ENCODE assay signal across 1 cellular context in the genomic region with DNA sequence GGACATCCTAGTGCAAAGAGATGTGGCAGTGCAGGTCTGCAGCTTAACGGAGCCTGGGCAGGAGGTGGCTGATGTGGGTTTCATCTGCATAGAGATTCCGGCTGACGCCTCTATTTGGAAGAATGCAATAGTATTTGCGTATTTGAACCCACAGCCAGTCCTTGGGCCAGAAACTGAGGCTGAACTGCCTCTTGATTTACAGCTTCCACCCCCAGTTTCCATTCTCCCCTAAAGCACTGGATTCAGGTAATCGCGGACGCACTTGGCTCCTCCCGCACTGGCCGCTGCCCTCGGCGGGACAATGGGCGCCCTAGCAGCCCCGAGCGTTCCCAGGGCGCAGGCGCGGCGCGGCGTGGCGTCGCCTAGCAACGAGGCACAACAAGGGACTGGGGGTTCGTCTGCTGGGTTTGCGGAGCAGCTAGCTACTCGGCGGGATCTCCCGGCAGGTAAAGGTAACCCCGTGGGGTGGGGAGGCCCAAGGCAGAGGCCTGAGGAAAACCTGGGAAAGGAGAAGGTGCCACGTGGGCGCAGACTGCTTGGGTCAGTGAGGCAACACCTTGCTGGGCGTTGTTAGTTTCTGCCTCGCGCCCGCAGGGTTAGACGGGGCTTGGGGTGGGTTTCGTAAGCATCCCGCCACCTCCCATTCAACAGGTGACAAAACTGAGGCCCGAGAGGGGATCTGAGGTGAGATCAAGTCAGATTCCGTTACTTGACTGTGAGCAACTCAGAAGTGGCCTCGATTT.
A peak's percentile ranks its signal among the peaks of the same experiment; 100 is the strongest.
TF ChIP-seq lines count a peak whose summit lies in the region.

A gene with protein sequence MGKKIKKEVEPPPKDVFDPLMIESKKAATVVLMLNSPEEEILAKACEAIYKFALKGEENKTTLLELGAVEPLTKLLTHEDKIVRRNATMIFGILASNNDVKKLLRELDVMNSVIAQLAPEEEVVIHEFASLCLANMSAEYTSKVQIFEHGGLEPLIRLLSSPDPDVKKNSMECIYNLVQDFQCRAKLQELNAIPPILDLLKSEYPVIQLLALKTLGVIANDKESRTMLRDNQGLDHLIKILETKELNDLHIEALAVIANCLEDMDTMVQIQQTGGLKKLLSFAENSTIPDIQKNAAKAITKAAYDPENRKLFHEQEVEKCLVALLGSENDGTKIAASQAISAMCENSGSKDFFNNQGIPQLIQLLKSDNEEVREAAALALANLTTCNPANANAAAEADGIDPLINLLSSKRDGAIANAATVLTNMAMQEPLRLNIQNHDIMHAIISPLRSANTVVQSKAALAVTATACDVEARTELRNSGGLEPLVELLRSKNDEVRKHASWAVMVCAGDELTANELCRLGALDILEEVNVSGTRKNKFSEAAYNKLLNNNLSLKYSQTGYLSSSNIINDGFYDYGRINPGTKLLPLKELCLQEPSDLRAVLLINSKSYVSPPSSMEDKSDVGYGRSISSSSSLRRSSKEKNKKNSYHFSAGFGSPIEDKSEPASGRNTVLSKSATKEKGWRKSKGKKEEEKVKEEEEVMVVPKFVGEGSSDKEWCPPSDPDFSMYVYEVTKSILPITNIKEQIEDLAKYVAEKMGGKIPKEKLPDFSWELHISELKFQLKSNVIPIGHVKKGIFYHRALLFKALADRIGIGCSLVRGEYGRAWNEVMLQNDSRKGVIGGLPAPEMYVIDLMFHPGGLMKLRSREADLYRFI (plus strand): TSS at position 393 of the 743 bp plus-strand sequence. CDS start 3,944 bp downstream, outside the sequence.

TF ChIP-seq in HEK293, 187 proteins besides CTCF, POLR2A, EP300 and RAD21 (continued from another document and continues in another):
- TF ChIP-seq, protein P1, sequence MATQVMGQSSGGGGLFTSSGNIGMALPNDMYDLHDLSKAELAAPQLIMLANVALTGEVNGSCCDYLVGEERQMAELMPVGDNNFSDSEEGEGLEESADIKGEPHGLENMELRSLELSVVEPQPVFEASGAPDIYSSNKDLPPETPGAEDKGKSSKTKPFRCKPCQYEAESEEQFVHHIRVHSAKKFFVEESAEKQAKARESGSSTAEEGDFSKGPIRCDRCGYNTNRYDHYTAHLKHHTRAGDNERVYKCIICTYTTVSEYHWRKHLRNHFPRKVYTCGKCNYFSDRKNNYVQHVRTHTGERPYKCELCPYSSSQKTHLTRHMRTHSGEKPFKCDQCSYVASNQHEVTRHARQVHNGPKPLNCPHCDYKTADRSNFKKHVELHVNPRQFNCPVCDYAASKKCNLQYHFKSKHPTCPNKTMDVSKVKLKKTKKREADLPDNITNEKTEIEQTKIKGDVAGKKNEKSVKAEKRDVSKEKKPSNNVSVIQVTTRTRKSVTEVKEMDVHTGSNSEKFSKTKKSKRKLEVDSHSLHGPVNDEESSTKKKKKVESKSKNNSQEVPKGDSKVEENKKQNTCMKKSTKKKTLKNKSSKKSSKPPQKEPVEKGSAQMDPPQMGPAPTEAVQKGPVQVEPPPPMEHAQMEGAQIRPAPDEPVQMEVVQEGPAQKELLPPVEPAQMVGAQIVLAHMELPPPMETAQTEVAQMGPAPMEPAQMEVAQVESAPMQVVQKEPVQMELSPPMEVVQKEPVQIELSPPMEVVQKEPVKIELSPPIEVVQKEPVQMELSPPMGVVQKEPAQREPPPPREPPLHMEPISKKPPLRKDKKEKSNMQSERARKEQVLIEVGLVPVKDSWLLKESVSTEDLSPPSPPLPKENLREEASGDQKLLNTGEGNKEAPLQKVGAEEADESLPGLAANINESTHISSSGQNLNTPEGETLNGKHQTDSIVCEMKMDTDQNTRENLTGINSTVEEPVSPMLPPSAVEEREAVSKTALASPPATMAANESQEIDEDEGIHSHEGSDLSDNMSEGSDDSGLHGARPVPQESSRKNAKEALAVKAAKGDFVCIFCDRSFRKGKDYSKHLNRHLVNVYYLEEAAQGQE (tag by site-specific recombination; IDR thresholded peaks at IDR 0.05): no peak
- TF ChIP-seq, protein P2, sequence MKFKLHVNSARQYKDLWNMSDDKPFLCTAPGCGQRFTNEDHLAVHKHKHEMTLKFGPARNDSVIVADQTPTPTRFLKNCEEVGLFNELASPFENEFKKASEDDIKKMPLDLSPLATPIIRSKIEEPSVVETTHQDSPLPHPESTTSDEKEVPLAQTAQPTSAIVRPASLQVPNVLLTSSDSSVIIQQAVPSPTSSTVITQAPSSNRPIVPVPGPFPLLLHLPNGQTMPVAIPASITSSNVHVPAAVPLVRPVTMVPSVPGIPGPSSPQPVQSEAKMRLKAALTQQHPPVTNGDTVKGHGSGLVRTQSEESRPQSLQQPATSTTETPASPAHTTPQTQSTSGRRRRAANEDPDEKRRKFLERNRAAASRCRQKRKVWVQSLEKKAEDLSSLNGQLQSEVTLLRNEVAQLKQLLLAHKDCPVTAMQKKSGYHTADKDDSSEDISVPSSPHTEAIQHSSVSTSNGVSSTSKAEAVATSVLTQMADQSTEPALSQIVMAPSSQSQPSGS (tag by site-specific recombination; IDR thresholded peaks at IDR 0.05; ENCODE audit: low read depth): no peak
- TF ChIP-seq, protein P3, sequence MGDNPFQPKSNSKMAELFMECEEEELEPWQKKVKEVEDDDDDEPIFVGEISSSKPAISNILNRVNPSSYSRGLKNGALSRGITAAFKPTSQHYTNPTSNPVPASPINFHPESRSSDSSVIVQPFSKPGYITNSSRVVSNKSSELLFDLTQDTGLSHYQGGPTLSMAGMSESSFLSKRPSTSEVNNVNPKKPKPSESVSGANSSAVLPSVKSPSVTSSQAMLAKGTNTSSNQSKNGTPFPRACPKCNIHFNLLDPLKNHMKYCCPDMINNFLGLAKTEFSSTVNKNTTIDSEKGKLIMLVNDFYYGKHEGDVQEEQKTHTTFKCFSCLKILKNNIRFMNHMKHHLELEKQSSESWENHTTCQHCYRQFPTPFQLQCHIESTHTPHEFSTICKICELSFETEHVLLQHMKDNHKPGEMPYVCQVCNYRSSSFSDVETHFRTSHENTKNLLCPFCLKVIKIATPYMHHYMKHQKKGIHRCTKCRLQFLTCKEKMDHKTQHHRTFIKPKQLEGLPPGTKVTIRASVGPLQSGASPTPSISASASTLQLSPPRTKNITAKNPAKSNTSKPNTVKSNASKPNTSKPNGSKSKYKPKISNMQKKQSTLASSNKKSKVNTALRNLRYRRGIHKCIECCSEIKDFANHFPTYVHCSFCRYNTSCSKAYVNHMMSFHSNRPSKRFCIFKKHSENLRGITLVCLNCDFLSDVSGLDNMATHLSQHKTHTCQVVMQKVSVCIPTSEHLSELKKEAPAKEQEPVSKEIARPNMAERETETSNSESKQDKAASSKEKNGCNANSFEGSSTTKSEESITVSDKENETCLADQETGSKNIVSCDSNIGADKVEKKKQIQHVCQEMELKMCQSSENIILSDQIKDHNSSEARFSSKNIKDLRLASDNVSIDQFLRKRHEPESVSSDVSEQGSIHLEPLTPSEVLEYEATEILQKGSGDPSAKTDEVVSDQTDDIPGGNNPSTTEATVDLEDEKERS (tag by site-specific recombination; IDR thresholded peaks at IDR 0.05): no peak
- TF ChIP-seq ZNF394 (tag by site-specific recombination; IDR thresholded peaks at IDR 0.05; ENCODE audit: borderline replicate concordance) (peak; percentile 23; the same call in 1 of the 2 replicates), ZNF2 (tag by site-specific recombination; IDR thresholded peaks at IDR 0.05) (peak; percentile 47; the same call in 1 of the 2 replicates), ZNF776 (tag by site-specific recombination; IDR thresholded peaks at IDR 0.05; ENCODE audit: borderline replicate concordance) (no peak), KLF8 (tag by site-specific recombination; IDR thresholded peaks at IDR 0.05) (no peak), MEIS1 (CRISPR knock-in tag; IDR thresholded peaks at IDR 0.05; ENCODE audit: borderline replicate concordance) (no peak), ZNF248 (tag by site-specific recombination; IDR thresholded peaks at IDR 0.05) (no peak), ZNF529 (tag by site-specific recombination; IDR thresholded peaks at IDR 0.05; ENCODE audit: insufficient replicate concordance) (no peak), ZNF791 (tag by site-specific recombination; IDR thresholded peaks at IDR 0.05) (no peak), ZNF501 (tag by site-specific recombination; IDR thresholded peaks at IDR 0.05) (peak; percentile 84), YY2 (tag by site-specific recombination; IDR thresholded peaks at IDR 0.05) (no peak), ZNF785 (tag by site-specific recombination; IDR thresholded peaks at IDR 0.05) (no peak), HOXC10 (CRISPR knock-in tag; IDR thresholded peaks at IDR 0.05) (no peak), ZNF214 (tag by site-specific recombination; IDR thresholded peaks at IDR 0.05; ENCODE audit: borderline replicate concordance) (no peak), ZNF561 (tag by site-specific recombination; IDR thresholded peaks at IDR 0.05; ENCODE audit: borderline replicate concordance) (no peak; the same call in 1 of the 2 replicates), ZNF747 (tag by site-specific recombination; IDR thresholded peaks at IDR 0.05) (no peak), ZSCAN4 (tag by site-specific recombination; IDR thresholded peaks at IDR 0.05) (no peak), HOXD13 (CRISPR knock-in tag; IDR thresholded peaks at IDR 0.05; ENCODE audit: borderline replicate concordance) (no peak), ZNF423 (tag by site-specific recombination; IDR thresholded peaks at IDR 0.05) (no peak), MZF1 (tag by site-specific recombination; IDR thresholded peaks at IDR 0.05; ENCODE audit: borderline replicate concordance) (0 out of 2 replicates have a peak, but pooled peaks have one; percentile 48), ZBTB8A (tag by site-specific recombination; IDR thresholded peaks at IDR 0.05) (peak; percentile 83), ZNF701 (tag by site-specific recombination; IDR thresholded peaks at IDR 0.05) (no peak), SP3 (tag by site-specific recombination; IDR thresholded peaks at IDR 0.05) (no peak), ZNF146 (tag by site-specific recombination; IDR thresholded peaks at IDR 0.05) (no peak), MYNN (tag by site-specific recombination; IDR thresholded peaks at IDR 0.05; ENCODE audit: borderline replicate concordance) (peak; percentile 23; the same call in 1 of the 2 replicates), ZNF16 (tag by site-specific recombination; IDR thresholded peaks at IDR 0.05; ENCODE audit: low read depth) (no peak), ZNF692 (tag by site-specific recombination; IDR thresholded peaks at IDR 0.05) (peak; percentile 18; the same call in 1 of the 2 replicates), SCRT1 (tag by site-specific recombination; IDR thresholded peaks at IDR 0.05; ENCODE audit: borderline replicate concordance) (peak; percentile 56; the same call in 1 of the 2 replicates), ZNF266 (tag by site-specific recombination; IDR thresholded peaks at IDR 0.05; ENCODE audit: low read depth) (no peak), ZNF549 (tag by site-specific recombination; IDR thresholded peaks at IDR 0.05) (no peak), GLI4 (tag by site-specific recombination; IDR thresholded peaks at IDR 0.05) (no peak), ZNF335 (tag by site-specific recombination; conservative IDR thresholded peaks at IDR 0.05) (peak; percentile 68)
- TF ChIP-seq, protein P4, sequence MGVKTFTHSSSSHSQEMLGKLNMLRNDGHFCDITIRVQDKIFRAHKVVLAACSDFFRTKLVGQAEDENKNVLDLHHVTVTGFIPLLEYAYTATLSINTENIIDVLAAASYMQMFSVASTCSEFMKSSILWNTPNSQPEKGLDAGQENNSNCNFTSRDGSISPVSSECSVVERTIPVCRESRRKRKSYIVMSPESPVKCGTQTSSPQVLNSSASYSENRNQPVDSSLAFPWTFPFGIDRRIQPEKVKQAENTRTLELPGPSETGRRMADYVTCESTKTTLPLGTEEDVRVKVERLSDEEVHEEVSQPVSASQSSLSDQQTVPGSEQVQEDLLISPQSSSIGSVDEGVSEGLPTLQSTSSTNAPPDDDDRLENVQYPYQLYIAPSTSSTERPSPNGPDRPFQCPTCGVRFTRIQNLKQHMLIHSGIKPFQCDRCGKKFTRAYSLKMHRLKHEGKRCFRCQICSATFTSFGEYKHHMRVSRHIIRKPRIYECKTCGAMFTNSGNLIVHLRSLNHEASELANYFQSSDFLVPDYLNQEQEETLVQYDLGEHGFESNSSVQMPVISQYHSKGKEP (tag by site-specific recombination; IDR thresholded peaks at IDR 0.05): no peak
- TF ChIP-seq, protein P5, sequence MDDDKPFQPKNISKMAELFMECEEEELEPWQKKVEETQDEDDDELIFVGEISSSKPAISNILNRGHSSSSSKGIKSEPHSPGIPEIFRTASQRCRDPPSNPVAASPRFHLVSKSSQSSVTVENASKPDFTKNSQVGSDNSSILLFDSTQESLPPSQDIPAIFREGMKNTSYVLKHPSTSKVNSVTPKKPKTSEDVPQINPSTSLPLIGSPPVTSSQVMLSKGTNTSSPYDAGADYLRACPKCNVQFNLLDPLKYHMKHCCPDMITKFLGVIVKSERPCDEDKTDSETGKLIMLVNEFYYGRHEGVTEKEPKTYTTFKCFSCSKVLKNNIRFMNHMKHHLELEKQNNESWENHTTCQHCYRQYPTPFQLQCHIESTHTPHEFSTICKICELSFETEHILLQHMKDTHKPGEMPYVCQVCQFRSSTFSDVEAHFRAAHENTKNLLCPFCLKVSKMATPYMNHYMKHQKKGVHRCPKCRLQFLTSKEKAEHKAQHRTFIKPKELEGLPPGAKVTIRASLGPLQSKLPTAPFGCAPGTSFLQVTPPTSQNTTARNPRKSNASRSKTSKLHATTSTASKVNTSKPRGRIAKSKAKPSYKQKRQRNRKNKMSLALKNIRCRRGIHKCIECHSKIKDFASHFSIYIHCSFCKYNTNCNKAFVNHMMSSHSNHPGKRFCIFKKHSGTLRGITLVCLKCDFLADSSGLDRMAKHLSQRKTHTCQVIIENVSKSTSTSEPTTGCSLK (tag by site-specific recombination; IDR thresholded peaks at IDR 0.05): no peak
- TF ChIP-seq, protein P6, sequence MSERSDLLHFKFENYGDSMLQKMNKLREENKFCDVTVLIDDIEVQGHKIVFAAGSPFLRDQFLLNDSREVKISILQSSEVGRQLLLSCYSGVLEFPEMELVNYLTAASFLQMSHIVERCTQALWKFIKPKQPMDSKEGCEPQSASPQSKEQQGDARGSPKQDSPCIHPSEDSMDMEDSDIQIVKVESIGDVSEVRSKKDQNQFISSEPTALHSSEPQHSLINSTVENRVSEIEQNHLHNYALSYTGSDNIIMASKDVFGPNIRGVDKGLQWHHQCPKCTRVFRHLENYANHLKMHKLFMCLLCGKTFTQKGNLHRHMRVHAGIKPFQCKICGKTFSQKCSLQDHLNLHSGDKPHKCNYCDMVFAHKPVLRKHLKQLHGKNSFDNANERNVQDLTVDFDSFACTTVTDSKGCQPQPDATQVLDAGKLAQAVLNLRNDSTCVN (tag by site-specific recombination; optimal IDR thresholded peaks at IDR 0.05): no peak
